ENCODE assay signal across 21 cellular contexts in genomic region chr3:167711439-167711838, GRCh38. TPM values are rescaled to one million over a fixed set of nuclear protein-coding genes. Genes with fewer than 3 reads are reported as not detected.
"Had no signal": no experiment of that assay in that cellular context is flagged by ENCODE, and none has a peak within 500 bp of the region (broad histone marks: within the 10 kb centered on the region; RNA-seq: fewer than 3 reads in every experiment).

No MANE protein-coding gene starts in this region.

- H3K27me3 ChIP-seq: foreskin keratinocyte, hepatocyte, ovary, right atrium auricular region, sigmoid colon, tibial artery, upper lobe of left lung, uterus had no signal

- H3K4me3 Mint-ChIP-seq: neural crest cell had no signal

- H3K4me1 ChIP-seq: foreskin keratinocyte, right atrium auricular region, sigmoid colon, upper lobe of left lung, uterus had no signal

- H3K27ac ChIP-seq: foreskin keratinocyte, hepatocyte, ovary, right atrium auricular region, sigmoid colon, skin epidermis, tibial artery, upper lobe of left lung, uterus had no signal

- H3K9me3 ChIP-seq: ovary, right atrium auricular region, sigmoid colon, tibial artery, upper lobe of left lung, uterus had no signal

- DNase-seq: erythroblast; foreskin keratinocyte; head of caudate nucleus; kidney; left cardiac atrium; left ventricle myocardium superior; mesenchymal stem cell; midbrain; ovary; sigmoid colon; stimulated activated CD4-positive, alpha-beta T cell treated with anti-CD3 and anti-CD28 coated beads, Interleukin-12 subunit alpha, Interleukin-12 subunit beta, amount 100 ng/mL, for 4 hours; stimulated activated naive CD8-positive, alpha-beta T cell treated with anti-CD3 and anti-CD28 coated beads, Interleukin-15, Interleukin-2, amounts not matched to agents 100 U/mL and 50 U/mL, for 24 hours; tibial artery; upper lobe of left lung; uterus had no signal

- H3K36me3 ChIP-seq: ovary, uterus had no signal

- ATAC-seq: foreskin keratinocyte; left cardiac atrium; left ventricle myocardium superior; stimulated activated naive CD8-positive, alpha-beta T cell treated with anti-CD3 and anti-CD28 coated beads, Interleukin-15, Interleukin-2, amounts not matched to agents 100 U/mL and 50 U/mL, for 24 hours had no signal

- H3K4me1 Mint-ChIP-seq: neural crest cell had no signal

- H3K4me3 ChIP-seq: hepatocyte, lung, ovary, right atrium auricular region, sigmoid colon, skin epidermis, tibial artery, upper lobe of left lung, uterus had no signal

RNA-seq across cellular contexts. Expression of gene WDR49, which starts 57.7 kb away (rescaled TPM):
- total RNA-seq: endothelial cell of umbilical vein, foreskin keratinocyte, hepatocyte had no signal
- polyA plus RNA-seq: endothelial cell of umbilical vein, foreskin keratinocyte, hepatocyte had no signal
